In the genomic region with DNA sequence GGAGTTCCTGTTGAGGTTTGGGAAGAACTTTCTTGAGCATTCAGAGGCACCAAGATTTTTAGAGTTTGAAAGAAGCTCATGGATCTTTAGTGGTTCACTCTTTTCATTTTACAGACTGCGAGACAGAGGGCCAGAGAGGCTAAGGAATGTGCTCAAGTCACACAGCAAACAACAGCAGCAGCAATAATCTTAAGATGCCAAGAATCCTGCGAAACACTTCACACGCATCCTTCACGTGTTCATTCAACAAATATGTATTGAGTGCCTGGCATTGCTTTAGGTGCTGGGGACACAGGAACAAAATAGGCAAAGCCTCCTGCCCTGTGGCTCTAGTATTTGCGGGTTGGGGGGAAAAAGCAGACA, we compare ENCODE assay signal across 17 cellular contexts. TPM values are rescaled to one million over a fixed set of nuclear protein-coding genes. Genes with fewer than 3 reads are reported as not detected.
DNase-seq lines count a peak whose midpoint lies in the region; ATAC-seq, FAIRE-seq and TF ChIP-seq lines count a peak whose summit lies in the region.
"Had no signal": no experiment of that assay in that cellular context is flagged by ENCODE, and none has a peak within 500 bp of the region (broad histone marks: within the 10 kb centered on the region; RNA-seq: fewer than 3 reads in every experiment).

No MANE protein-coding gene starts in this region.

- TF ChIP-seq EP300 in H1 (IDR thresholded peaks at IDR 0.05; ENCODE audit: borderline replicate concordance in 1 of 2, low read depth in 2 of 2, low read length in 2 of 2) = no peak

- H3K9me2 ChIP-seq in PC-3 (replicated peaks; ENCODE audit: low read length) = no peaks in the 10 kb centered on the region

- peak overlapping the region; percentile 30; the same call in 1 of the 2 replicates for H2BK5ac ChIP-seq in H1 (ENCODE audit: low read depth, low read length)

- no TSS peak for BruUV-seq in PC-3 (replicated peaks; lab: Mats Ljungman, UMichigan)

- no peaks in the 10 kb centered on the region for H3K36me3 Mint-ChIP-seq in activated naive CD4-positive, alpha-beta T cell treated with anti-CD3 and anti-CD28 coated beads, Interleukin-2, amount 10 ng/mL, durations not matched to agents 7 days and 5 days

- no peak overlapping the region for H3K4ac ChIP-seq in H1 (replicated peaks; ENCODE audit: insufficient read length, low read depth, low read length)

- peaks cover 37% of the 10 kb centered on the region for H3K27me3 Mint-ChIP-seq in activated naive CD4-positive, alpha-beta T cell treated with anti-CD3 and anti-CD28 coated beads, Interleukin-2, amount 10 ng/mL, durations not matched to agents 7 days and 5 days
- no peaks in the 10 kb centered on the region for H3K27me3 Mint-ChIP-seq in stimulated activated naive CD8-positive, alpha-beta T cell treated with anti-CD3 and anti-CD28 coated beads, Interleukin-15, amount 100 ng/mL, for 72 hours

- TF ChIP-seq CTCF in PC-3 (conservative IDR thresholded peaks at IDR 0.05; ENCODE audit: low read depth, low read length) (no peak), H1 (IDR thresholded peaks at IDR 0.05; ENCODE audit: control extremely low read depth in 1 of 3, insufficient read depth in 1 of 3, low read depth in 1 of 3, low read length in 3 of 3) (no peak)

- H3K4me3 Mint-ChIP-seq in activated naive CD4-positive, alpha-beta T cell treated with anti-CD3 and anti-CD28 coated beads, Interleukin-2, amount 10 ng/mL, durations not matched to agents 7 days and 5 days = no peak overlapping the region
- peak overlapping the region; percentile 58 to 72 for H3K4me3 Mint-ChIP-seq in stimulated activated naive CD8-positive, alpha-beta T cell treated with anti-CD3 and anti-CD28 coated beads, Interleukin-15, amount 100 ng/mL, for 72 hours

- no peaks in the 10 kb centered on the region for H4K20me1 ChIP-seq in PC-3 (ENCODE audit: low read length)
- no peaks in the 10 kb centered on the region for H4K20me1 ChIP-seq in H1 (replicated peaks in 1 of 2; ENCODE audit: control insufficient read depth in 1 of 2, insufficient read depth in 2 of 2, low read length in 2 of 2)

- 0 out of 2 replicates have a peak overlapping the region, but pooled peaks have one; percentile 10 for H2AK5ac ChIP-seq in H1 (ENCODE audit: low read depth, low read length)

- H3K23ac ChIP-seq in H1 (ENCODE audit: insufficient read length) = no peak overlapping the region

- FAIRE-seq in H1 (lab: Jason Lieb, UNC) = no peak

- peak overlapping the region; percentile 39 for H2BK120ac ChIP-seq in H1 (replicated peaks; ENCODE audit: low read depth, low read length)

- DNase-seq in activated naive CD4-positive, alpha-beta T cell treated with anti-CD3 and anti-CD28 coated beads, Interleukin-2, amount 10 ng/mL, durations not matched to agents 7 days and 5 days = no peak
- no peak for DNase-seq in activated naive CD4-positive, alpha-beta T cell (lab: John Stamatoyannopoulos, UW)
- DNase-seq in PC-3 = no peak
- no peak for DNase-seq in H1 (ENCODE audit: low read depth in 1 of 2, low spot score in 2 of 2)
- DNase-seq in stimulated activated naive CD8-positive, alpha-beta T cell treated with anti-CD3 and anti-CD28 coated beads, Interleukin-15, amount 100 ng/mL, for 72 hours = no peak
- no peak for DNase-seq in NCI-H2081 treated with DMSO at 0.1 percent for 48 hours (lab: John Stamatoyannopoulos, UW)
- no peak for DNase-seq in stimulated activated naive CD4-positive, alpha-beta T cell (lab: John Stamatoyannopoulos, UW)
- DNase-seq in activated gamma-delta T cell (lab: John Stamatoyannopoulos, UW) = no peak
- DNase-seq: activated CD4-positive, CD25-positive, alpha-beta regulatory T cell treated with anti-CD3 and anti-CD28 coated beads, Interleukin-2, amount 50 U/mL, for 72 hours; DMS153; MM.1S; NCI-H2029; NCI-H774 had no signal

- TF ChIP-seq RAD21 in H1 (IDR thresholded peaks at IDR 0.05 in 1 of 2, conservative IDR thresholded peaks at IDR 0.05 in 1 of 2; ENCODE audit: low read depth in 2 of 2, low read length in 2 of 2) = no peak

- TF ChIP-seq POLR2A in H1 (IDR thresholded peaks at IDR 0.05; ENCODE audit: control extremely low read depth in 1 of 2, low read depth in 2 of 2, low read length in 2 of 2) = no peak

- H2BK12ac ChIP-seq in H1 (ENCODE audit: low read depth, low read length) = no peak overlapping the region; the same call in 1 of the 2 replicates

- no peak overlapping the region for H3K9ac ChIP-seq in PC-3 (ENCODE audit: low read length)
- H3K9ac ChIP-seq in H1 (replicated peaks in 1 of 4; ENCODE audit: extremely low read depth in 1 of 4, low read depth in 3 of 4, low read length in 3 of 4) = no peak overlapping the region

- H3K79me2 ChIP-seq in PC-3 (ENCODE audit: low read length) (no peaks in the 10 kb centered on the region), H1 (ENCODE audit: control insufficient read depth in 1 of 2, insufficient read depth in 2 of 2, low read length in 2 of 2) (no peaks in the 10 kb centered on the region)

- H3K4me1 ChIP-seq in PC-3 (ENCODE audit: insufficient read depth, low read length) (peaks cover 15% of the 10 kb centered on the region), H1 (replicated peaks in 1 of 4; ENCODE audit: control insufficient read depth in 3 of 4, insufficient read depth in 4 of 4, low read length in 3 of 4) (peaks cover 0 to 10% (median 5%) of the 10 kb centered on the region in 4 experiments; a peak in 6 of 7 replicates)
- H3K4me1 ChIP-seq: tibial nerve had no signal

- no peak overlapping the region for H2AFZ ChIP-seq in PC-3 (ENCODE audit: low read length)
- no peak overlapping the region for H2AFZ ChIP-seq in H1 (ENCODE audit: low read length)

- peaks cover 52% of the 10 kb centered on the region for H3K4me1 Mint-ChIP-seq in activated naive CD4-positive, alpha-beta T cell treated with anti-CD3 and anti-CD28 coated beads, Interleukin-2, amount 10 ng/mL, durations not matched to agents 7 days and 5 days
- H3K4me1 Mint-ChIP-seq in stimulated activated naive CD8-positive, alpha-beta T cell treated with anti-CD3 and anti-CD28 coated beads, Interleukin-15, amount 100 ng/mL, for 72 hours = peaks cover 74% of the 10 kb centered on the region

- no peaks in the 10 kb centered on the region for H3K79me1 ChIP-seq in H1 (ENCODE audit: low read depth, low read length)

- no peaks in the 10 kb centered on the region for H3K9me3 ChIP-seq in PC-3 (ENCODE audit: low read length)
- H3K9me3 ChIP-seq in H1 (ENCODE audit: insufficient read depth in 2 of 2, low read depth in 1 of 2, low read length in 1 of 2) = no peaks in the 10 kb centered on the region
- H3K9me3 ChIP-seq: tibial nerve had no signal

- intact Hi-C loops in PC-3 (cut with micrococcal nuclease) = no loop called here

- POLR2A ChIA-PET in PC-3 (lab: Charles Lee; ENCODE audit: unreplicated experiment) (no interaction called here), H1 (lab: Charles Lee; ENCODE audit: partially characterized antibody) (interaction anchor here (1.0 kb wide), 1 partner anchor 18 kb away, joined by 3 read pairs; no protein-coding TSS in a partner anchor)

- H3K36me3 ChIP-seq in PC-3 (ENCODE audit: low read depth, low read length) (no peaks in the 10 kb centered on the region), H1 (ENCODE audit: control insufficient read depth in 2 of 4, insufficient read depth in 4 of 4, low read length in 3 of 4) (no peaks in the 10 kb centered on the region)
- H3K36me3 ChIP-seq: tibial nerve had no signal

- ATAC-seq in PC-3 = no peak
- ATAC-seq in stimulated activated naive CD8-positive, alpha-beta T cell treated with anti-CD3 and anti-CD28 coated beads, Interleukin-15, amount 100 ng/mL, for 72 hours = no peak
- ATAC-seq: left lobe of liver had no signal

- CTCF ChIA-PET in activated naive CD4-positive, alpha-beta T cell treated with anti-CD3 and anti-CD28 coated beads, Interleukin-2, amount 10 ng/mL, durations not matched to agents 7 days and 5 days (lab: Charles Lee) = interaction anchor here (0.6 to 3.2 kb wide), 4 partner anchors 17 to 112 kb away, joined by 3 to 32 read pairs (median 10); no protein-coding TSS in a partner anchor
- CTCF ChIA-PET in PC-3 (lab: Charles Lee) (no interaction called here), H1 (lab: Charles Lee; ENCODE audit: partially characterized antibody) (interaction anchor here (1.2 to 11.7 kb wide), 7 partner anchors 9 to 123 kb away, joined by 3 to 173 read pairs (median 6); no protein-coding TSS in a partner anchor)

- peak overlapping the region; percentile 86; the same call in 1 of the 2 replicates for H2BK20ac ChIP-seq in H1 (ENCODE audit: low read length)

- no peaks in the 10 kb centered on the region for H3K23me2 ChIP-seq in H1 (ENCODE audit: low read depth, low read length)

- no peaks in the 10 kb centered on the region for H3F3A ChIP-seq in PC-3 (ENCODE audit: low read length, unreplicated experiment)

- no peak overlapping the region for H4K8ac ChIP-seq in H1 (ENCODE audit: extremely low read depth, insufficient read depth, low read length)

- WGBS in H1 (ENCODE audit: extremely low coverage in 1 of 2, insufficient coverage in 1 of 2, insufficient read length in 1 of 2, insufficient replicate concordance in 2 of 2, low coverage in 1 of 2, low lambda C conversion rate in 2 of 2, missing lambda C conversion rate in 1 of 2), 2 experiments = 85% methylated on average over 5 of the region's 5 CpGs; no CpG with 5 or more reads in 1 of the 2 experiments

- no peak overlapping the region for H4K91ac ChIP-seq in H1 (replicated peaks; ENCODE audit: insufficient read length, low read length)

- H3K56ac ChIP-seq in H1 (replicated peaks; ENCODE audit: insufficient read length, low read depth, low read length) = no peak overlapping the region

- no peak overlapping the region for H4K5ac ChIP-seq in H1 (ENCODE audit: insufficient read length, low read depth, low read length)

- H3K27ac Mint-ChIP-seq in activated naive CD4-positive, alpha-beta T cell treated with anti-CD3 and anti-CD28 coated beads, Interleukin-2, amount 10 ng/mL, durations not matched to agents 7 days and 5 days = peak overlapping the region; percentile 71
- peak overlapping the region; percentile 45 to 97 for H3K27ac Mint-ChIP-seq in stimulated activated naive CD8-positive, alpha-beta T cell treated with anti-CD3 and anti-CD28 coated beads, Interleukin-15, amount 100 ng/mL, for 72 hours

- H3K27ac ChIP-seq in PC-3 (ENCODE audit: low read length) (no peak overlapping the region), H1 (ENCODE audit: low read depth, low read length) (no peak overlapping the region)
- H3K27ac ChIP-seq: tibial nerve had no signal

- H3K27me3 ChIP-seq in PC-3 (ENCODE audit: low read length) = peaks cover 42% of the 10 kb centered on the region
- H3K27me3 ChIP-seq in H1 (replicated peaks in 1 of 4; ENCODE audit: control insufficient read depth in 3 of 4, extremely low read depth in 1 of 4, insufficient read depth in 3 of 4, low read length in 3 of 4) = no peaks in the 10 kb centered on the region; a peak in 1 of 7 replicates
- H3K27me3 ChIP-seq: tibial nerve had no signal

- H3K14ac ChIP-seq in H1 (ENCODE audit: insufficient read length) = no peak overlapping the region

- H2BK15ac ChIP-seq in H1 (ENCODE audit: low read length) = no peak overlapping the region

- no peaks in the 10 kb centered on the region for H3K9me3 Mint-ChIP-seq in activated naive CD4-positive, alpha-beta T cell treated with anti-CD3 and anti-CD28 coated beads, Interleukin-2, amount 10 ng/mL, durations not matched to agents 7 days and 5 days
- no peaks in the 10 kb centered on the region for H3K9me3 Mint-ChIP-seq in stimulated activated naive CD8-positive, alpha-beta T cell treated with anti-CD3 and anti-CD28 coated beads, Interleukin-15, amount 100 ng/mL, for 72 hours

- H3K4me2 ChIP-seq in PC-3 (ENCODE audit: low read length) (0 out of 2 replicates have a peak overlapping the region, but pooled peaks have one; percentile 80), H1 (ENCODE audit: insufficient read depth in 1 of 2, low read depth in 2 of 2, low read length in 2 of 2) (no peak overlapping the region)

- H3K18ac ChIP-seq in H1 (ENCODE audit: extremely low read depth, low read length) = peak overlapping the region; percentile 71; the same call in 1 of the 2 replicates

- H3K4me3 ChIP-seq in PC-3 (ENCODE audit: low read length) = no peak overlapping the region
- no peak overlapping the region for H3K4me3 ChIP-seq in H1 (ENCODE audit: extremely low read depth in 1 of 4, insufficient read depth in 2 of 4, low read depth in 3 of 4, low read length in 4 of 4)
- H3K4me3 ChIP-seq: tibial nerve had no signal

RNA-seq across cellular contexts. Expression of a gene that starts 1.0 kb away (rescaled TPM):
- total RNA-seq in PC-3 (2014; rRNA removed) = 2.2 and 2.9 TPM in 2 replicates
- total RNA-seq in H1 (2021; fragmentation: NEBNext Ultra II Directional; extraction: Animal tissue kit (Norgen Biotek cat#: 25700)) = 0.29 and 0.61 TPM in 2 replicates
- polyA plus RNA-seq in H1 (2011; rRNA removed) = 0.79 and 1.0 TPM in 2 replicates
- 0.88 TPM for polyA plus RNA-seq in H1 (2011; cell fraction: cytosol; rRNA removed)
- 1.5 TPM for polyA plus RNA-seq in H1 (2011; cell fraction: nucleus; rRNA removed)
- polyA plus RNA-seq in H1 (2012, experiment 1 of 2) = 0.26 to 0.66 TPM (median 0.36 TPM) in 4 replicates
- polyA plus RNA-seq in H1 (2012, experiment 2 of 2) = 0.52 TPM
- 0.32 TPM for polyA plus RNA-seq in H1 (2013, experiment 1 of 2)
- 0.40 TPM for polyA plus RNA-seq in H1 (2013, experiment 2 of 2)
- polyA minus RNA-seq in H1 (2011; rRNA and poly(A)+ RNA removed) = 0.54 and 0.98 TPM in 2 replicates
- polyA minus RNA-seq in H1 (2011; cell fraction: cytosol; rRNA and poly(A)+ RNA removed) = 0.73 TPM
- polyA minus RNA-seq in H1 (2011; cell fraction: nucleus; rRNA and poly(A)+ RNA removed) = 1.3 TPM
- total RNA-seq: RPMI7951 had no signal
- polyA plus RNA-seq: AG04450 had no signal

RNA-seq across cellular contexts. Expression of a gene that starts 53.7 kb away (rescaled TPM):
- total RNA-seq in PC-3 (2014; rRNA removed) = not detected in 2 replicates
- total RNA-seq in H1 (2021; fragmentation: NEBNext Ultra II Directional; extraction: Animal tissue kit (Norgen Biotek cat#: 25700)) = 44.6 and 50.0 TPM in 2 replicates
- polyA plus RNA-seq in H1 (2011; rRNA removed) = 117 and 151 TPM in 2 replicates
- 117 TPM for polyA plus RNA-seq in H1 (2011; cell fraction: cytosol; rRNA removed)
- 137 TPM for polyA plus RNA-seq in H1 (2011; cell fraction: nucleus; rRNA removed)
- 45.7 to 68.5 TPM (median 67.3 TPM) in 4 replicates for polyA plus RNA-seq in H1 (2012, experiment 1 of 2)
- polyA plus RNA-seq in H1 (2012, experiment 2 of 2) = 67.1 TPM
- polyA plus RNA-seq in H1 (2013, experiment 1 of 2) = 51.8 TPM
- 57.8 TPM for polyA plus RNA-seq in H1 (2013, experiment 2 of 2)
- 64.2 and 70.4 TPM in 2 replicates for polyA minus RNA-seq in H1 (2011; rRNA and poly(A)+ RNA removed)
- 17.0 TPM for polyA minus RNA-seq in H1 (2011; cell fraction: cytosol; rRNA and poly(A)+ RNA removed)
- polyA minus RNA-seq in H1 (2011; cell fraction: nucleus; rRNA and poly(A)+ RNA removed) = 34.0 TPM

RNA-seq across cellular contexts. Expression of a gene that starts 56.0 kb away (rescaled TPM):
- not detected in 2 replicates for total RNA-seq in PC-3 (2014; rRNA removed)
- total RNA-seq in H1 (2021; fragmentation: NEBNext Ultra II Directional; extraction: Animal tissue kit (Norgen Biotek cat#: 25700)) = 0.11 and 0.31 TPM in 2 replicates
- polyA plus RNA-seq in H1 (2011; rRNA removed) = 0.05 and 0.16 TPM in 2 replicates
- polyA plus RNA-seq in H1 (2011; cell fraction: cytosol; rRNA removed) = 0.06 TPM
- 0.66 TPM for polyA plus RNA-seq in H1 (2011; cell fraction: nucleus; rRNA removed)
- 0.05 TPM in 1 of 4 replicates, not detected in the others for polyA plus RNA-seq in H1 (2012, experiment 1 of 2)
- polyA plus RNA-seq in H1 (2012, experiment 2 of 2) = 0.09 TPM
- 0.14 TPM for polyA plus RNA-seq in H1 (2013, experiment 1 of 2)
- polyA plus RNA-seq in H1 (2013, experiment 2 of 2) = 0.15 TPM
- 0.09 TPM in 1 of 2 replicates, not detected in the other for polyA minus RNA-seq in H1 (2011; rRNA and poly(A)+ RNA removed)
- polyA minus RNA-seq in H1 (2011; cell fraction: cytosol; rRNA and poly(A)+ RNA removed) = not detected
- 0.40 TPM for polyA minus RNA-seq in H1 (2011; cell fraction: nucleus; rRNA and poly(A)+ RNA removed)
- polyA plus RNA-seq: AG04450 had no signal

Comparison
In these comparisons a context has a peak if more than half of its experiments do, and no peak if none do; other contexts are left out.
1. RNA of a gene that starts 53.7 kb away (total RNA-seq): 44.6 to 50.0 TPM in H1; not detected in PC-3; every median in the first group is over 10 times any median in the second.